1 cellular context compared by ENCODE assay signal in the genomic region with DNA sequence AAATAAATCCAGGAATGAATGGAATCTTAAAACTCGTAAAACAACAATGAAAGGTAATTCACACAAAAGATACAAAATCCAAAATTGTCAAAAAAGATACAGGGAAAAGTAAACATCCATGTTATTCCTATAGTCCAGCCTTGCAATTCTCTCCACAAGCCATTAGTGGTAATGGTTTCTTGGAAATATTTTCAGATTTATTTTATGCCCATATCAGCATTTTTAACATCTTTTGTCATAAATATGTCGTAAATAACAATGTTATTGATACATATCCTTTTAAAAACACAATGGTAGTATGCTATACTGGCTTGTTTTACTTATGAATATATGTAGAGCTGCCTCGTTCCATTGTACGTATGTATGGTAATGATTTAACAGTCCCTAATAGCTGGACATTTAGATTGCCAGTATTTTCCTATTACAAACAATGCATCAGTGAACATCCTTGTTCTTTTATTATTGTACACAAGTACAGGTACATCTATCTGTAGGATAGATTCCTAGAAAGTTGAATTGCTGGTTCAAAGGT.
TF ChIP-seq lines count a peak whose summit lies in the region.

No MANE protein-coding gene starts in this region.

TF ChIP-seq in H1, 55 proteins besides CTCF, POLR2A, EP300 and RAD21:
- TF ChIP-seq MAFK (IDR thresholded peaks at IDR 0.05; ENCODE audit: low read depth, low read length) (peak; percentile 28; the same call in 1 of the 2 replicates), KDM4A (IDR thresholded peaks at IDR 0.05; ENCODE audit: low read depth, low read length, severe bottlenecking) (no peak)
